9 cellular contexts compared by ENCODE assay signal in genomic region chr2:226427538-226428307, GRCh38.
DNase-seq lines count a peak whose midpoint lies in the region; ATAC-seq and TF ChIP-seq lines count a peak whose summit lies in the region.
"Had no signal": no experiment of that assay in that cellular context is flagged by ENCODE, and none has a peak within 500 bp of the region (broad histone marks: within the 10 kb centered on the region; RNA-seq: fewer than 3 reads in every experiment).

No MANE protein-coding gene starts in this region.

- TF ChIP-seq EP300 in transverse colon (IDR thresholded peaks at IDR 0.05; ENCODE audit: low read depth), result no peak

- DNase-seq in HCT116 (ENCODE audit: low read depth, low spot score), result peak; percentile 62
- peak; percentile 82 to 84 for DNase-seq in SJSA1 (ENCODE audit: low read depth in 1 of 2, low spot score in 2 of 2)
- peak; percentile 61 for DNase-seq in fibroblast of the conjunctiva (ENCODE audit: low read depth)
- no peak for DNase-seq in smooth muscle cell (lab: John Stamatoyannopoulos, UW; ENCODE audit: unreplicated experiment)
- DNase-seq in testis, result no peak
- DNase-seq in NCI-H1105 (lab: John Stamatoyannopoulos, UW), result no peak
- DNase-seq in transverse colon, result no peak
- DNase-seq in T-cell, result no peak
- DNase-seq: NCI-H1048 had no signal

- H4K20me1 ChIP-seq in HCT116 (ENCODE audit: insufficient read depth) (no peaks in the 10 kb centered on the region), smooth muscle cell (ENCODE audit: low read depth) (no peaks in the 10 kb centered on the region)

- in situ Hi-C loops in transverse colon (cut with MboI; ENCODE audit: low pct_ligation_motif_present in 1 of 4, low pct_unique_long_range_greater_than_20kb in 1 of 4, low sequenced_read_pairs in 3 of 4), result no loop called here

- H3K79me2 ChIP-seq in HCT116 (ENCODE audit: insufficient read depth, low read length) (no peaks in the 10 kb centered on the region), smooth muscle cell (ENCODE audit: low read depth) (no peaks in the 10 kb centered on the region)

- no peak for TF ChIP-seq CTCF in HCT116 (IDR thresholded peaks at IDR 0.05 in 2 of 3, conservative IDR thresholded peaks at IDR 0.05 in 1 of 3; ENCODE audit: borderline replicate concordance in 1 of 3, insufficient read depth in 1 of 3, low read depth in 2 of 3, low read length in 2 of 3)
- TF ChIP-seq CTCF in smooth muscle cell (IDR thresholded peaks at IDR 0.05; ENCODE audit: borderline replicate concordance, insufficient read depth, poor library complexity, severe bottlenecking), result no peak
- TF ChIP-seq CTCF in testis (IDR thresholded peaks at IDR 0.05), result no peak
- TF ChIP-seq CTCF in transverse colon (IDR thresholded peaks at IDR 0.05), result no peak

- no peaks in the 10 kb centered on the region for H3F3A ChIP-seq in smooth muscle cell (ENCODE audit: low read depth)

- H3K27ac ChIP-seq in HCT116 (ENCODE audit: low read depth, low read length), result peak overlapping the region; percentile 86
- peak overlapping the region; percentile 87 for H3K27ac ChIP-seq in SJSA1
- peak overlapping the region; percentile 95 for H3K27ac ChIP-seq in smooth muscle cell (ENCODE audit: low read depth)
- no peak overlapping the region for H3K27ac ChIP-seq in testis
- H3K27ac ChIP-seq in transverse colon, result no peak overlapping the region

- ATAC-seq in HCT116 (peak; percentile 71), T-cell (replicated peaks in 1 of 4) (no peak)

- POLR2A ChIA-PET in HCT116 (lab: Charles Lee), result no interaction called here
- POLR2A ChIA-PET in T-cell (lab: Charles Lee), result interaction anchor here in 1 of 2 donors (0.6 kb wide), 1 partner anchor 319 kb away, joined by 3 read pairs; no protein-coding TSS in a partner anchor

- peak overlapping the region; percentile 42 for H3K9ac ChIP-seq in HCT116 (ENCODE audit: low read length)
- peak overlapping the region; percentile 69 for H3K9ac ChIP-seq in smooth muscle cell (ENCODE audit: low read depth)

- H2AFZ ChIP-seq in HCT116 (ENCODE audit: low read depth, low read length, poor library complexity, severe bottlenecking) (no peak overlapping the region), smooth muscle cell (ENCODE audit: low read depth) (no peak overlapping the region)

- peaks cover 21 to 23% (median 22%) of the 10 kb centered on the region in 3 donors for H3K4me1 Mint-ChIP-seq in T-cell

- H3K36me3 Mint-ChIP-seq in T-cell, result no peaks in the 10 kb centered on the region

- TSS peak; percentile 43 for BruUV-seq in HCT116 (replicated peaks; lab: Mats Ljungman, UMichigan)

- H3K4me1 ChIP-seq in HCT116 (ENCODE audit: control insufficient read depth in 1 of 2, insufficient read depth in 2 of 2, low read length in 2 of 2) (peaks cover 72 to 92% of the 10 kb centered on the region in 2 experiments), SJSA1 (replicated peaks) (peaks cover 79% of the 10 kb centered on the region), smooth muscle cell (ENCODE audit: low read depth) (peaks cover 19% of the 10 kb centered on the region), testis (no peaks in the 10 kb centered on the region), transverse colon (peaks cover 0 to 6% (median 0%) of the 10 kb centered on the region in 4 donors)

- H3K27me3 Mint-ChIP-seq in T-cell, result peaks cover 8 to 16% of the 10 kb centered on the region in 2 donors

- no peaks in the 10 kb centered on the region for H3K36me3 ChIP-seq in HCT116 (ENCODE audit: control insufficient read depth in 1 of 2, insufficient read depth in 2 of 2, low read length in 2 of 2)
- H3K36me3 ChIP-seq in SJSA1, result no peaks in the 10 kb centered on the region
- H3K36me3 ChIP-seq in smooth muscle cell (ENCODE audit: low read depth), result no peaks in the 10 kb centered on the region
- no peaks in the 10 kb centered on the region for H3K36me3 ChIP-seq in testis (ENCODE audit: low read depth, missing control alignments)
- no peaks in the 10 kb centered on the region for H3K36me3 ChIP-seq in transverse colon

- no peaks in the 10 kb centered on the region for H3K9me3 ChIP-seq in HCT116 (ENCODE audit: control insufficient read depth in 1 of 2, insufficient read depth in 1 of 2, low read depth in 1 of 2, low read length in 2 of 2)
- no peaks in the 10 kb centered on the region for H3K9me3 ChIP-seq in SJSA1 (replicated peaks)
- H3K9me3 ChIP-seq in smooth muscle cell (replicated peaks; ENCODE audit: low read depth), result no peaks in the 10 kb centered on the region
- no peaks in the 10 kb centered on the region for H3K9me3 ChIP-seq in testis
- no peaks in the 10 kb centered on the region for H3K9me3 ChIP-seq in transverse colon

- H3K4me2 ChIP-seq in HCT116 (ENCODE audit: low read length), result peak overlapping the region; percentile 57
- H3K4me2 ChIP-seq in smooth muscle cell, result peak overlapping the region; percentile 53

- 36% methylated on average over 7 of the region's 7 CpGs for WGBS in smooth muscle cell (ENCODE audit: low lambda C conversion rate)
- WGBS in testis, 2 donors, result 82 to 94% methylated on average over 7 of the region's 7 CpGs
- 92% methylated on average over 7 of the region's 7 CpGs; no CpG with 5 or more reads in 1 of the 2 donors for WGBS in transverse colon (ENCODE audit: low coverage in 1 of 2), 2 donors

- no peaks in the 10 kb centered on the region for H3K27me3 ChIP-seq in HCT116 (ENCODE audit: insufficient read depth, low read length)
- H3K27me3 ChIP-seq in SJSA1 (replicated peaks), result no peaks in the 10 kb centered on the region
- no peaks in the 10 kb centered on the region for H3K27me3 ChIP-seq in smooth muscle cell (ENCODE audit: low read depth)
- H3K27me3 ChIP-seq in testis, result no peaks in the 10 kb centered on the region
- no peaks in the 10 kb centered on the region for H3K27me3 ChIP-seq in transverse colon

- H3K9me3 Mint-ChIP-seq in T-cell, result no peaks in the 10 kb centered on the region

- no peak overlapping the region for H3K4me3 Mint-ChIP-seq in T-cell

- TF ChIP-seq POLR2A in HCT116 (IDR thresholded peaks at IDR 0.05; ENCODE audit: borderline replicate concordance, extremely low read depth, insufficient read depth, insufficient read length) (no peak), testis (IDR thresholded peaks at IDR 0.05) (no peak), transverse colon (IDR thresholded peaks at IDR 0.05) (no peak)

- H3K9me2 ChIP-seq in HCT116 (ENCODE audit: insufficient read depth), result no peaks in the 10 kb centered on the region

- CTCF ChIA-PET in HCT116 (lab: Charles Lee), result no interaction called here
- CTCF ChIA-PET in T-cell (lab: Charles Lee), result no interaction called here

- intact Hi-C loops in HCT116 (cut with micrococcal nuclease), result loop anchor here (5.0 to 10.0 kb wide), 3 partner anchors 210 to 377 kb away; no protein-coding TSS in a partner anchor
- intact Hi-C loops in testis (cut with DNase I; ENCODE audit: low total_unique reads), result no loop called here
- intact Hi-C loops in transverse colon (cut with DNase I; ENCODE audit: low total_unique reads), result no loop called here

- TF ChIP-seq RAD21 in HCT116 (IDR thresholded peaks at IDR 0.05; ENCODE audit: low read depth), result peak; percentile 24

- H3K4me3 ChIP-seq in HCT116 (replicated peaks in 1 of 2; ENCODE audit: low read depth in 1 of 2, low read length in 2 of 2), result 0 out of 4 replicates have a peak overlapping the region, but pooled peaks of 1 of the 2 experiments have one; percentile 5
- H3K4me3 ChIP-seq in SJSA1, result no peak overlapping the region
- no peak overlapping the region for H3K4me3 ChIP-seq in smooth muscle cell
- H3K4me3 ChIP-seq in testis, result no peak overlapping the region
- H3K4me3 ChIP-seq in transverse colon, result no peak overlapping the region

- RAD21 ChIA-PET in HCT116 (lab: Charles Lee; ENCODE audit: low non-redundant PET in 1 of 2, low total read pairs in 2 of 2, uncharacterized antibody in 2 of 2, unreplicated experiment in 2 of 2), result interaction anchor here in 1 of 2 experiments (1.0 kb wide), 1 partner anchor 255 kb away, joined by 4 read pairs; no protein-coding TSS in a partner anchor

- no peak overlapping the region for H3K27ac Mint-ChIP-seq in T-cell

TF ChIP-seq in HCT116, 20 proteins besides CTCF, POLR2A, EP300 and RAD21 (continues in another document):
- TF ChIP-seq ZBTB33 (IDR thresholded peaks at IDR 0.05; ENCODE audit: extremely low read depth, insufficient replicate concordance, low read length) (no peak), CBX3 (IDR thresholded peaks at IDR 0.05; ENCODE audit: low read depth) (peak; percentile 74), CEBPB (IDR thresholded peaks at IDR 0.05; ENCODE audit: low read depth) (peak; percentile 69; the same call in 1 of the 2 replicates), ATF3 (IDR thresholded peaks at IDR 0.05) (no peak), JUND (IDR thresholded peaks at IDR 0.05) (peak; percentile 48), EZH2 (IDR thresholded peaks at IDR 0.05) (no peak), ELF1 (IDR thresholded peaks at IDR 0.05; ENCODE audit: borderline replicate concordance, low read depth) (no peak)

Comparison
In these comparisons a context has a peak if more than half of its experiments do, and no peak if none do; other contexts are left out.
1. DNase-seq: peak in HCT116 (single experiment), SJSA1 (2 of 2) and fibroblast of the conjunctiva (single experiment); none in smooth muscle cell (single experiment), testis (single experiment), NCI-H1105 (single experiment), transverse colon (single experiment) and T-cell (0 of 34).
2. H3K27ac ChIP-seq: peak in HCT116 (single experiment), SJSA1 (single experiment) and smooth muscle cell (single experiment); none in testis (0 of 2) and transverse colon (0 of 4).